11 cellular contexts compared by ENCODE assay signal in the genomic region with DNA sequence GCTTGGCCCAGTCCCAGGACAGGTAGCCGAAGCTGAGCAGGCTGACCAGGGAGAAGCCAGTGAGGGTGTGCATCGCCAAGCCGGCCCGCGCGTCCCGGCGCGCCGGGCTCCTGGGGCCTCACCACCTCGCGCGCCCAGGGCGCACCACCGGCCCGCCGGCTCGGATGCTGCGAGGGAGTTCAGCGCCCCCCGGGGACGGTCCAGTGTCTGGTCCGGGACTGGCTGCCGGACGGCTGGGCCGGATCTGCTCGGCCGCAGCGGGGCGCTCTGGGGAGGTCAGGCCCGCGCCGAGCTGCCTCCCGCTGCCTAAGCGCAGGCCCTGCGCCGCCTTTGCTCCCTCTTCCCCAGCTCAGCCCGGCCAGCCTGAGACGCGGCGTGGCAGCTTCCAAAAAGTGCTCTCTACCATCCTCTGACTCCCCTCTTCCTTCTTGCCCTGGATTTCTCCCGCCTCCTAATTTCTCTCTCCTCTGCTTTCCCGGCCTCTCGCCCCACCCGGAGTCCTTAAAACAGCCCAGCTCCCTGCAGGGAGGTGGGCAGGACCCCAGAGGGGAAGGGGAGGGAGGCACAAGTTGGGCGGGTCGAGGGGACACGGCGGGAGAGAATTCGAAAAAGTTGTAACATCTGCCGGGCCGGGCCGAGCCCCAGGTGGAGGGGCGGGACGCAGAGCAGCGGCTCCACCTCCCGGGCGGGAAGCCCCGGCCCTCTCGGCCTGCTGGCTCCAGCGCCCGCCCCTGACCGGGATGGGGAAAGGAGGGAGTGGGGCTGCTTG. TPM values are rescaled to one million over a fixed set of nuclear protein-coding genes. Genes with fewer than 3 reads are reported as not detected.
DNase-seq lines count a peak whose midpoint lies in the region; TF ChIP-seq lines count a peak whose summit lies in the region.
"Had no signal": no experiment of that assay in that cellular context is flagged by ENCODE, and none has a peak within 500 bp of the region (broad histone marks: within the 10 kb centered on the region; RNA-seq: fewer than 3 reads in every experiment).

A gene (minus strand): TSS at position 605 of the 769 bp plus-strand sequence. CDS start 532 bp downstream, at position 73.

- H3K4me3 ChIP-seq in urinary bladder (ENCODE audit: low read depth, low read length), result peak within 1 kb of the TSS; percentile 44
- no peak within 1 kb of the TSS for H3K4me3 ChIP-seq in effector memory CD4-positive, alpha-beta T cell (ENCODE audit: insufficient read depth, low read depth, low read length, poor library complexity, severe bottlenecking)

- no peak within 1 kb of the TSS for H3K27ac Mint-ChIP-seq in endothelial cell (ENCODE audit: unreplicated experiment)
- H3K27ac Mint-ChIP-seq: CD14-positive monocyte had no signal

- peaks cover 3% of the 10 kb centered on the region for H3K27me3 Mint-ChIP-seq in endothelial cell (ENCODE audit: unreplicated experiment)

- H3K27me3 ChIP-seq in effector memory CD4-positive, alpha-beta T cell (replicated peaks; ENCODE audit: control insufficient read depth, insufficient read depth, low read length, poor library complexity, severe bottlenecking), result peaks cover 14% of the 10 kb centered on the region

- H3K36me3 Mint-ChIP-seq in endothelial cell (ENCODE audit: low read depth, unreplicated experiment), result no peaks in the 10 kb centered on the region
- H3K36me3 Mint-ChIP-seq: CD14-positive monocyte had no signal

- H3K4me1 Mint-ChIP-seq in endothelial cell (ENCODE audit: unreplicated experiment), result peaks cover 20% of the 10 kb centered on the region

- peak within 1 kb of the TSS; percentile 80 for H3K4me3 Mint-ChIP-seq in endothelial cell (ENCODE audit: unreplicated experiment)

- DNase-seq in NCI-H524 (lab: John Stamatoyannopoulos, UW) (peak; percentile 49 to 70), NCI-H524 treated with DMSO at 0.1 percent for 48 hours (lab: John Stamatoyannopoulos, UW) (no peak), endothelial cell (ENCODE audit: low spot score) (peak; percentile 60), lung microvascular endothelial cell (ENCODE audit: low read depth in 2 of 2) (peak; percentile 11 to 27), COLO829 (ENCODE audit: low spot score) (no peak), amygdala (lab: John Stamatoyannopoulos, UW) (no peak)
- no peak for DNase-seq in effector memory CD4-positive, alpha-beta T cell

- H3K27ac ChIP-seq in urinary bladder (ENCODE audit: low read depth), result peak within 1 kb of the TSS; percentile 71
- H3K27ac ChIP-seq in effector memory CD4-positive, alpha-beta T cell (ENCODE audit: insufficient read depth, low read length, poor library complexity, severe bottlenecking), result no peak within 1 kb of the TSS
- H3K27ac ChIP-seq: epithelial cell of prostate had no signal

- no peaks in the 10 kb centered on the region for H3K36me3 ChIP-seq in urinary bladder (ENCODE audit: insufficient read depth)
- no peaks in the 10 kb centered on the region for H3K36me3 ChIP-seq in effector memory CD4-positive, alpha-beta T cell (ENCODE audit: control insufficient read depth, insufficient read depth, low read length)

- 2% methylated on average over 63 of the region's 63 CpGs for WGBS in urinary bladder

- no peaks in the 10 kb centered on the region for H3K9me3 Mint-ChIP-seq in endothelial cell (ENCODE audit: unreplicated experiment)

- H3K4me1 ChIP-seq in urinary bladder (ENCODE audit: insufficient read depth), result no peaks in the 10 kb centered on the region
- no peaks in the 10 kb centered on the region for H3K4me1 ChIP-seq in effector memory CD4-positive, alpha-beta T cell (ENCODE audit: control insufficient read depth, insufficient read depth, low read length, poor library complexity, severe bottlenecking)

- TF ChIP-seq CTCF in endothelial cell (IDR thresholded peaks at IDR 0.05; ENCODE audit: unreplicated experiment), result peak; percentile 27

- H3K9me3 ChIP-seq in effector memory CD4-positive, alpha-beta T cell (ENCODE audit: control insufficient read depth, low read length), result no peaks in the 10 kb centered on the region

RNA-seq across cellular contexts. Expression of the gene that starts here (rescaled TPM):
- total RNA-seq in endothelial cell (ENCODE audit: unreplicated experiment) (3.8 TPM), lung microvascular endothelial cell (0.22 TPM in 1 of 2 replicates, not detected in the other), urinary bladder (16.8 TPM)
- polyA plus RNA-seq in urinary bladder, result 4.8 TPM
- total RNA-seq: T-helper 1 cell treated with Interleukin-12 subunit alpha and Interleukin-12 subunit beta and Interleukin-4 antibody, amounts not matched to agents 30 ng/mL and 1 ng/mL, for 36 hours had no signal
- polyA plus RNA-seq: CD14-positive monocyte had no signal

Comparison
In these comparisons a context has a peak if more than half of its experiments do, and no peak if none do; other contexts are left out.
1. DNase-seq: peak in NCI-H524 (2 of 2) and endothelial cell (single experiment); none in NCI-H524 treated with DMSO at 0.1 percent for 48 hours (single experiment), effector memory CD4-positive, alpha-beta T cell (0 of 3), COLO829 (single experiment) and amygdala (0 of 56).
2. Peak in DNase-seq in lung microvascular endothelial cell; RNA of the gene not detected or under 1 TPM.